ENCODE assay signal across 9 cellular contexts in the genomic region with DNA sequence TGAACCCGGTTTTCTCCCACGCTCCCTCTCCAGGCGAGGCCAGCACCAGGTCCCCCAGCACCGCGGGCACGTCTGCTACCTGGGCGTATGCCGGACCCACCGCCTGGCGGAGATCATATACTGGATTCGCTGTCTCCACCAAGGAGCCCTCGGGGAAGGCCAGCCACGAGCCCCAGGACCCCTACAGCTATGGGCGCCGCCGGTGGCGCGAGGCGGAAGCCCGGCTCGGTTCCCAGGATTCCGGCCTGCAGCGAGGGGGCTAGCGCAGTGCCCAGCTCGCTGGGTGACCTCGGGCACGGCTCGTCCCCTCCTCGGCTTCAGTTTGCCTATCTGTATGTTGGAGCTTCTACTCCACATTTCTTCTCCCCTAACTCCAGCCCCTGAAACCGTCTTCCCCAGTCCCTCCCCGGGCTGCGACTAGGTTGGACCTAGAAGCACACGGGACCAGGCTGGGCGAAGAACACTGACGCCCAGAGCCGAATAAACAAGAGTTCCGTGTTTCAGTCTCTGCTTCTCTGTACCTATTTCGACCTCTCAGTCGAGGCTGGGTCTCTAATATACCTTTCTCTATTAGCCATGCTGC. TPM values are rescaled to one million over a fixed set of nuclear protein-coding genes. Genes with fewer than 3 reads are reported as not detected.
A peak's percentile ranks its signal among the peaks of the same experiment; 100 is the strongest.
DNase-seq lines count a peak whose midpoint lies in the region; ATAC-seq and TF ChIP-seq lines count a peak whose summit lies in the region.
"Had no signal": no experiment of that assay in that cellular context is flagged by ENCODE, and none has a peak within 500 bp of the region (broad histone marks: within the 10 kb centered on the region; RNA-seq: fewer than 3 reads in every experiment).

No MANE protein-coding gene starts in this region.

- peaks cover 28% of the 10 kb centered on the region for H3K4me1 ChIP-seq in lower lobe of right lung
- peaks cover 0 to 31% (median 25%) of the 10 kb centered on the region in 4 donors for H3K4me1 ChIP-seq in tibial artery

- peaks cover 12% of the 10 kb centered on the region for H3K27me3 Mint-ChIP-seq in T-helper 1 cell treated with Interleukin-12 subunit alpha and Interleukin-12 subunit beta and Interleukin-4 antibody, amounts not matched to agents 30 μg/mL and 1 μg/mL, for 36 hours (ENCODE audit: low read depth)

- peaks cover 30% of the 10 kb centered on the region for H3K36me3 ChIP-seq in lower lobe of right lung
- H3K36me3 ChIP-seq in tibial artery: peaks cover 12 to 31% (median 29%) of the 10 kb centered on the region in 3 donors

- intact Hi-C loops in lower lobe of right lung (cut with DNase I): no loop called here
- intact Hi-C loops in tibial artery (cut with DNase I; ENCODE audit: low total_unique reads): no loop called here

- peak; percentile 1 to 25 for ATAC-seq in lower lobe of right lung
- ATAC-seq in HG03159 (IDR thresholded peaks at IDR 0.05; ENCODE audit: unreplicated experiment): no peak
- ATAC-seq in GM21360 (IDR thresholded peaks at IDR 0.05; ENCODE audit: unreplicated experiment): no peak

- H3K36me3 Mint-ChIP-seq in T-helper 1 cell treated with Interleukin-12 subunit alpha and Interleukin-12 subunit beta and Interleukin-4 antibody, amounts not matched to agents 30 μg/mL and 1 μg/mL, for 36 hours (ENCODE audit: low read depth): peaks cover 16% of the 10 kb centered on the region

- peak overlapping the region; percentile 93 for H3K4me3 Mint-ChIP-seq in T-helper 1 cell treated with Interleukin-12 subunit alpha and Interleukin-12 subunit beta and Interleukin-4 antibody, amounts not matched to agents 30 μg/mL and 1 μg/mL, for 36 hours

- DNase-seq in T-helper 1 cell (no peak), caudate nucleus (lab: John Stamatoyannopoulos, UW) (peak in 5 of 61 donors; percentile 13 to 43 (median 36)), lower lobe of right lung (no peak), tibial artery (no peak), medulla oblongata (ENCODE audit: extremely low spot score) (no peak)
- DNase-seq: NCI-H1436 treated with DMSO at 0.1 percent for 48 hours had no signal

- peak overlapping the region; percentile 41 for H3K27ac Mint-ChIP-seq in T-helper 1 cell treated with Interleukin-12 subunit alpha and Interleukin-12 subunit beta and Interleukin-4 antibody, amounts not matched to agents 30 μg/mL and 1 μg/mL, for 36 hours

- peaks cover 18% of the 10 kb centered on the region for H3K4me1 Mint-ChIP-seq in T-helper 1 cell treated with Interleukin-12 subunit alpha and Interleukin-12 subunit beta and Interleukin-4 antibody, amounts not matched to agents 30 μg/mL and 1 μg/mL, for 36 hours (ENCODE audit: low read depth)

- H3K9me3 ChIP-seq in lower lobe of right lung (no peaks in the 10 kb centered on the region), tibial artery (no peaks in the 10 kb centered on the region)

- peak overlapping the region; percentile 63 for H3K4me3 ChIP-seq in lower lobe of right lung
- peak overlapping the region; percentile 46 to 54 for H3K4me3 ChIP-seq in tibial artery

- H3K27ac ChIP-seq in caudate nucleus (ENCODE audit: low read depth, low read length) (peak overlapping the region; percentile 70), lower lobe of right lung (peak overlapping the region; percentile 61), tibial artery (peak overlapping the region; percentile 29 to 54)

- TF ChIP-seq CTCF in lower lobe of right lung (IDR thresholded peaks at IDR 0.05): no peak
- TF ChIP-seq CTCF in tibial artery (IDR thresholded peaks at IDR 0.05): no peak

- H3K27me3 ChIP-seq in lower lobe of right lung (ENCODE audit: low read depth): peaks cover 26% of the 10 kb centered on the region
- H3K27me3 ChIP-seq in tibial artery: peaks cover 0 to 23% of the 10 kb centered on the region in 2 donors

- no peaks in the 10 kb centered on the region for H3K9me3 Mint-ChIP-seq in T-helper 1 cell treated with Interleukin-12 subunit alpha and Interleukin-12 subunit beta and Interleukin-4 antibody, amounts not matched to agents 30 μg/mL and 1 μg/mL, for 36 hours

RNA-seq across cellular contexts. Expression of a gene that starts 0.8 kb away (rescaled TPM):
- 3.8 TPM for total RNA-seq in lower lobe of right lung

RNA-seq across cellular contexts. Expression of a gene that starts 0.8 kb away (rescaled TPM):
- total RNA-seq in lower lobe of right lung: 2.1 TPM

RNA-seq across cellular contexts. Expression of a gene that starts 13.1 kb away (rescaled TPM):
- total RNA-seq in lower lobe of right lung: 88.3 TPM

RNA-seq across cellular contexts. Expression of a gene that starts 24.4 kb away (rescaled TPM):
- total RNA-seq in lower lobe of right lung: 17.0 TPM

RNA-seq across cellular contexts. Expression of a gene that starts 24.5 kb away (rescaled TPM):
- 99.8 TPM for total RNA-seq in lower lobe of right lung

Comparison
In these comparisons a context has a peak if more than half of its experiments do, and no peak if none do; other contexts are left out.
1. ATAC-seq: peak in lower lobe of right lung (2 of 2); none in HG03159 (single experiment) and GM21360 (single experiment).
2. Peak in every context shown above with its lines, with median percentiles within 50 percentile points of each other: H3K27ac ChIP-seq.